ENCODE assay signal across 1 cellular context in the genomic region with DNA sequence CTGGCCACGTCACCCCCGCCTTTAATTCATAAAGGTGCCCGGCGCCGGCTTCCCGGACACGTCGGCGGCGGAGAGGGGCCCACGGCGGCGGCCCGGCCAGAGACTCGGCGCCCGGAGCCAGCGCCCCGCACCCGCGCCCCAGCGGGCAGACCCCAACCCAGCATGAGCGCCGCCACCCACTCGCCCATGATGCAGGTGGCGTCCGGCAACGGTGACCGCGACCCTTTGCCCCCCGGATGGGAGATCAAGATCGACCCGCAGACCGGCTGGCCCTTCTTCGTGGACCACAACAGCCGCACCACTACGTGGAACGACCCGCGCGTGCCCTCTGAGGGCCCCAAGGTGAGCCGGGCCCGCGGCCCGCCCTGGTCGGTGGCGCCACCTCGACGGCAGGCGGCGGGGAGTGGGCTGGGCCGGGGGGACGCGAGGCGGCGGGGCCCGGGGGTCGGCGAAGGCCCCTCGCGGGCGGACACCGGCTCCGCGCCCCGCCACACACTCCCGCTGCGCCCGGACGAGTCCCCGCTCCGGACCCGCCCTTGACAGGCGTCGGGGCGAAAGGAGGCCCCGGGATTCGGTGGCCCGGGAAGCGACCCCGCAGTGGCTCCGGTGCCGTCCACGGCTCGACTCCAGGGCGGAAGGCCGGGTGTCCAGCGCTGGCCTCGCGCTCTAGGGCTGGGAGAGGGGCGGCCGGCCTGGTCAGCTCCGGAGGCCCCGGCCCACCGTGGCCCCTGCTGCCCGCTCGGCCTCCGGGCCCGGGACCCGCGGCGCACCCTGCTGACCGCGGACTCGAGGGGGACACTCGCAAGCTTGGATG.
TF ChIP-seq lines count a peak whose summit lies in the region.

No MANE protein-coding gene starts in this region.

TF ChIP-seq in GM12878, 131 proteins besides CTCF, POLR2A, EP300 and RAD21:
- TF ChIP-seq NR2F1 (conservative IDR thresholded peaks at IDR 0.05) = peak; percentile 39; the same call in 1 of the 2 replicates
- TF ChIP-seq IKZF1 (conservative IDR thresholded peaks at IDR 0.05) = peak; percentile 74
- TF ChIP-seq RAD51 (IDR thresholded peaks at IDR 0.05) = no peak
- TF ChIP-seq GATAD2B (conservative IDR thresholded peaks at IDR 0.05; ENCODE audit: low read depth) = peak; percentile 45; the same call in 1 of the 2 replicates
- TF ChIP-seq LARP7 (IDR thresholded peaks at IDR 0.05) = 0 out of 2 replicates have a peak, but pooled peaks have one; percentile 15
